8 cellular contexts compared by ENCODE assay signal in the genomic region with DNA sequence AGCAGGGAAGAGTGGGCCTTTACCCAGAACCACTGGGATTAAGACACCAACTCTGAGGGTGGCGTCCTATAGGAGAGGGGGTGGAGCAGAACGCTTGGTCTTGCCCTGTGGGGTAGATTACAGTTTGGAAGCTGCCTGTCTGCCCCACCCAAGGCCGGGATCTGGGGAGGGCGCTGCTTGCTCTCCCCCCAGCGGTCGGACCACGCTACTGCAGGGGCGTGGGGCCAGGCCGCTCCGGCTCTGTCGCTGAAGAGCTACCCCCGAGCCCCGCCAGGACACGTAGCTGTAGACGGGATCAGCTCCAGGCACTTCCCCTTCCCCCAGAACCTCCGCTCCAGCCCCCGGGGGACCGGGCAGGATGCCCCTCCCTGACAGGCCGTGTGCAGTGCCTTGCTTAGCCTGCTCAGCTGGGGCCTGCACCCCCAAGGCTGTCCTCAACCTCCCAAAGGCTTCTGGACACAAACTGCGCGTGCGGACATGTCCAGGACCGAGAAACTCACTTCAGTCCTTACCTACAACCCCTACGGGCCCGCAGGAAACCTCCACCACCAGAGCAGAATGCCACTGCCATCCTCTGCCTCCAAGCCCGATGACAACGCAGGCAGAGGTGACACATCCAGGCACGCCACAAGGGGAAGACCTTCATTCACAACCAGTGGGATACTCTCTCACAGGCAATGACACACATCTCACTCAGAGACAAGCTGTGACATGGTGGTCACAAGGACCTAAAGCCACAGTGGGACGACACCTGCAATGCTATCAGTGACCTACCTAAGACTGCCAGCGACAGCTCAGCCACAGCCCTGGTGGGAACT. TPM values are rescaled to one million over a fixed set of nuclear protein-coding genes. Genes with fewer than 3 reads are reported as not detected.
DNase-seq lines count a peak whose midpoint lies in the region; ATAC-seq and TF ChIP-seq lines count a peak whose summit lies in the region.

No MANE protein-coding gene starts in this region.

- peak overlapping the region; percentile 98 for H3K4me3 Mint-ChIP-seq in HFFc6
- H3K4me3 Mint-ChIP-seq in endothelial cell (ENCODE audit: unreplicated experiment), result peak overlapping the region; percentile 96
- peak overlapping the region; percentile 73 to 83 for H3K4me3 Mint-ChIP-seq in stimulated activated naive CD8-positive, alpha-beta T cell treated with anti-CD3 and anti-CD28 coated beads, Interleukin-15, amount 100 ng/mL, for 72 hours

- ATAC-seq in stimulated activated naive CD8-positive, alpha-beta T cell treated with anti-CD3 and anti-CD28 coated beads, Interleukin-15, amount 100 ng/mL, for 72 hours, result peak; percentile 78

- peak; percentile 64 for DNase-seq in DMS153 treated with DMSO at 0.1 percent for 48 hours (lab: John Stamatoyannopoulos, UW; ENCODE audit: unreplicated experiment)
- DNase-seq in HFFc6, result peak; percentile 67
- DNase-seq in NOMO-1 treated with dmso at 0.1 percent for 144 hours (lab: John Stamatoyannopoulos, UW; ENCODE audit: unreplicated experiment), result peak; percentile 80
- peak; percentile 92 for DNase-seq in activated CD8-positive, alpha-beta memory T cell treated with anti-CD3 and anti-CD28 coated beads, Interleukin-2, amount 50 U/mL, for 48 hours
- peak; percentile 86 for DNase-seq in endothelial cell (ENCODE audit: low spot score)
- DNase-seq in stimulated activated naive CD8-positive, alpha-beta T cell treated with anti-CD3 and anti-CD28 coated beads, Interleukin-15, amount 100 ng/mL, for 72 hours, result peak; percentile 78 to 80
- DNase-seq in GF-D8 (lab: John Stamatoyannopoulos, UW), result no peak

- peak overlapping the region; percentile 75 for H3K27ac ChIP-seq in mesodermal cell (ENCODE audit: low read depth, low read length, severe bottlenecking)

- H3K9me3 ChIP-seq in mesodermal cell (ENCODE audit: control insufficient read depth, low read length), result no peaks in the 10 kb centered on the region

- H3K36me3 ChIP-seq in mesodermal cell (ENCODE audit: control insufficient read depth, insufficient read depth, low read length), result peaks cover 41% of the 10 kb centered on the region

- TF ChIP-seq CTCF in HFFc6 (IDR thresholded peaks at IDR 0.05) (peak; percentile 99), endothelial cell (IDR thresholded peaks at IDR 0.05; ENCODE audit: unreplicated experiment) (peak; percentile 99)

- H3K36me3 Mint-ChIP-seq in HFFc6 (ENCODE audit: low read depth), result peaks cover 43% of the 10 kb centered on the region
- peaks cover 5% of the 10 kb centered on the region for H3K36me3 Mint-ChIP-seq in endothelial cell (ENCODE audit: low read depth, unreplicated experiment)

- H3K9me3 Mint-ChIP-seq in HFFc6 (no peaks in the 10 kb centered on the region), endothelial cell (ENCODE audit: unreplicated experiment) (no peaks in the 10 kb centered on the region)
- no peaks in the 10 kb centered on the region for H3K9me3 Mint-ChIP-seq in stimulated activated naive CD8-positive, alpha-beta T cell treated with anti-CD3 and anti-CD28 coated beads, Interleukin-15, amount 100 ng/mL, for 72 hours

- H3K4me1 ChIP-seq in mesodermal cell (ENCODE audit: control insufficient read depth, insufficient read depth, low read length, poor library complexity, severe bottlenecking), result peaks cover 58% of the 10 kb centered on the region

- 13 to 16% methylated on average over 24 to 29 of the region's 30 CpGs for WGBS in mesodermal cell (ENCODE audit: insufficient coverage in 2 of 2), 2 experiments

- peaks cover 62% of the 10 kb centered on the region for H3K4me1 Mint-ChIP-seq in HFFc6 (ENCODE audit: low read depth)
- peaks cover 34% of the 10 kb centered on the region for H3K4me1 Mint-ChIP-seq in endothelial cell (ENCODE audit: unreplicated experiment)
- H3K4me1 Mint-ChIP-seq in stimulated activated naive CD8-positive, alpha-beta T cell treated with anti-CD3 and anti-CD28 coated beads, Interleukin-15, amount 100 ng/mL, for 72 hours, result peaks cover 83% of the 10 kb centered on the region

- H3K27ac Mint-ChIP-seq in HFFc6 (peak overlapping the region; percentile 86), endothelial cell (ENCODE audit: unreplicated experiment) (no peak overlapping the region)
- peak overlapping the region in 1 of 2 donors; percentile 73 for H3K27ac Mint-ChIP-seq in stimulated activated naive CD8-positive, alpha-beta T cell treated with anti-CD3 and anti-CD28 coated beads, Interleukin-15, amount 100 ng/mL, for 72 hours

- peak overlapping the region; percentile 96 for H3K4me3 ChIP-seq in mesodermal cell (ENCODE audit: extremely low read depth, insufficient read depth, low read length, poor library complexity, severe bottlenecking)

- peaks cover 12% of the 10 kb centered on the region for H3K27me3 Mint-ChIP-seq in HFFc6 (ENCODE audit: insufficient read depth)
- H3K27me3 Mint-ChIP-seq in endothelial cell (ENCODE audit: unreplicated experiment), result peaks cover 38% of the 10 kb centered on the region
- H3K27me3 Mint-ChIP-seq in stimulated activated naive CD8-positive, alpha-beta T cell treated with anti-CD3 and anti-CD28 coated beads, Interleukin-15, amount 100 ng/mL, for 72 hours, result peaks cover 10% of the 10 kb centered on the region

RNA-seq across cellular contexts. Expression of a gene that starts 3.6 kb away (rescaled TPM):
- 100 to 1,000 TPM; 426 to 589 (median 452) TPM for total RNA-seq in HFFc6 (2021; fragmentation: NEBNext Ultra II Directional; extraction: Animal tissue kit (Norgen Biotek cat#: 25700))
- total RNA-seq in endothelial cell (ENCODE audit: unreplicated experiment), result 136 TPM
- polyA plus RNA-seq in mesodermal cell (2013, experiment 1 of 2), result 88.1 TPM
- polyA plus RNA-seq in mesodermal cell (2013, experiment 2 of 2), result 82.4 TPM

RNA-seq across cellular contexts. Expression of a gene that starts 30.7 kb away (rescaled TPM):
- 1,000 to 10,000 TPM; 1,302 to 1,474 (median 1,327) TPM for total RNA-seq in HFFc6 (2021; fragmentation: NEBNext Ultra II Directional; extraction: Animal tissue kit (Norgen Biotek cat#: 25700))
- total RNA-seq in endothelial cell (ENCODE audit: unreplicated experiment), result 1,951 TPM
- 1,929 TPM for polyA plus RNA-seq in mesodermal cell (2013, experiment 1 of 2)
- 1,695 TPM for polyA plus RNA-seq in mesodermal cell (2013, experiment 2 of 2)

RNA-seq across cellular contexts. Expression of a gene that starts 48.4 kb away (rescaled TPM):
- total RNA-seq in HFFc6 (2021; fragmentation: NEBNext Ultra II Directional; extraction: Animal tissue kit (Norgen Biotek cat#: 25700)), result 10 to 100 TPM; 14.6 to 18.0 (median 16.9) TPM
- 21.2 TPM for total RNA-seq in endothelial cell (ENCODE audit: unreplicated experiment)
- 15.7 TPM for polyA plus RNA-seq in mesodermal cell (2013, experiment 1 of 2)
- 13.7 TPM for polyA plus RNA-seq in mesodermal cell (2013, experiment 2 of 2)

RNA-seq across cellular contexts. Expression of a gene that starts 58.7 kb away (rescaled TPM):
- 100 to 1,000 TPM in 2 of 6 experiments, 10 to 100 TPM in 4; 89.6 to 106 (median 95.8) TPM for total RNA-seq in HFFc6 (2021; fragmentation: NEBNext Ultra II Directional; extraction: Animal tissue kit (Norgen Biotek cat#: 25700))
- 157 TPM for total RNA-seq in endothelial cell (ENCODE audit: unreplicated experiment)
- 94.4 TPM for polyA plus RNA-seq in mesodermal cell (2013, experiment 1 of 2)
- polyA plus RNA-seq in mesodermal cell (2013, experiment 2 of 2), result 89.1 TPM
